ENCODE assay signal across 8 cellular contexts in the genomic region with DNA sequence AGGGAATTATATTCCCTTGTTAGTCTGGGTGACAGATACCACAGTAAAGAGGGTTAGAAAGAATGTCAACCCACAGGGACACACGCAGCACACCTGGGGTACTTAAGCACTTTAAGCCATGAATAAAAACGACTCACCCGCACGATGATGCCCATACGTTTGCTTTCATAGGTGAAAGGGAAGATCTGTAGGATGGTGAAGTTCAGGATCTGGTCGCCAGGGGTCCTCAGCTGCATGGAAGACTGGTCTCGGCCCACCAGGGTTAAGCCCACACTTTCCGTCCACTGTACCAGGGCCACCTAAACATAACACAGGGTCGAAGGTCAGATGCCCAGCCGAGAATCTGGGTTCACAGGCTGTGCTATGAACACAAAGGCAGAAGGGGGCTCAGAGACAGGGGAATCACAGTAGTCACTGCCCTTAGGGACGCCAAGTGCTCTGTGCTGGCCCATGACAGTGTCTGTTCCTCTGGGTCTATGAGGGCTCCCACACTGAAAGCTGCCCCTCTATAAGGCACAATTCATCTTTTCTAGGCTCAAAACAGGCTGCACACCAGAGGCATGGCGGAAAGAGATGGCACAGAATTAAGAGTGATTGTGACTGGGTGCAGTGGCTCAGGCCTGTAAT.
A peak's percentile ranks its signal among the peaks of the same experiment; 100 is the strongest.
DNase-seq lines count a peak whose midpoint lies in the region; ATAC-seq and TF ChIP-seq lines count a peak whose summit lies in the region.

No MANE protein-coding gene starts in this region.

- H3K4me3 ChIP-seq in DOHH2 (ENCODE audit: low read length) = no peak overlapping the region

- H3K4me3 Mint-ChIP-seq in progenitor cell of endocrine pancreas (ENCODE audit: low read depth) = no peak overlapping the region

- H3K9me3 Mint-ChIP-seq in progenitor cell of endocrine pancreas (ENCODE audit: low read depth) = no peaks in the 10 kb centered on the region

- H3K79me2 ChIP-seq in DOHH2 (ENCODE audit: control insufficient read depth, low read length) = no peaks in the 10 kb centered on the region

- peaks cover 3% of the 10 kb centered on the region for H3K4me1 ChIP-seq in DOHH2 (ENCODE audit: control insufficient read depth, low read length)

- H3K4me2 ChIP-seq in DOHH2 (ENCODE audit: low read length) = no peak overlapping the region

- DNase-seq in HS-5 (ENCODE audit: low read depth) (peak; percentile 81), RPMI7951 (ENCODE audit: low read depth) (peak; percentile 82), head of caudate nucleus (peak in 41 of 42 donors; percentile 25 to 89 (median 73)), progenitor cell of endocrine pancreas (ENCODE audit: low spot score, unreplicated experiment) (peak; percentile 69)
- peak; percentile 6 to 14 (median 9) for DNase-seq in activated naive CD4-positive, alpha-beta T cell (lab: John Stamatoyannopoulos, UW)

- peaks cover 14% of the 10 kb centered on the region for H3K36me3 Mint-ChIP-seq in progenitor cell of endocrine pancreas (ENCODE audit: insufficient read depth)

- intact Hi-C loops in head of caudate nucleus (cut with DNase I) = no loop called here

- TF ChIP-seq CTCF in DOHH2 (IDR thresholded peaks at IDR 0.05; ENCODE audit: low read depth, low read length, poor library complexity, severe bottlenecking) (peak; percentile 83), progenitor cell of endocrine pancreas (IDR thresholded peaks at IDR 0.05; ENCODE audit: unreplicated experiment) (peak; percentile 89)

- no peaks in the 10 kb centered on the region for H4K20me1 ChIP-seq in DOHH2 (ENCODE audit: control insufficient read depth, insufficient read depth, low read depth, low read length)

- no peaks in the 10 kb centered on the region for H3K4me1 Mint-ChIP-seq in progenitor cell of endocrine pancreas (ENCODE audit: low read depth)

- no peaks in the 10 kb centered on the region for H3K9me2 ChIP-seq in DOHH2 (replicated peaks; ENCODE audit: control insufficient read depth, low read length)

- no peak for ATAC-seq in HG03342 (IDR thresholded peaks at IDR 0.05; ENCODE audit: unreplicated experiment)
- no peak for ATAC-seq in HG03460 (IDR thresholded peaks at IDR 0.05; ENCODE audit: unreplicated experiment)

- no peaks in the 10 kb centered on the region for H3K27me3 Mint-ChIP-seq in progenitor cell of endocrine pancreas

- peak overlapping the region; percentile 73 for H3K27ac Mint-ChIP-seq in progenitor cell of endocrine pancreas

- H3K36me3 ChIP-seq in DOHH2 (ENCODE audit: control insufficient read depth, low read length) = no peaks in the 10 kb centered on the region

- H3K27me3 ChIP-seq in DOHH2 (ENCODE audit: control insufficient read depth, low read length) = peaks cover 14% of the 10 kb centered on the region

- H3F3A ChIP-seq in DOHH2 (ENCODE audit: control insufficient read depth, insufficient read depth) = no peaks in the 10 kb centered on the region

- H3K27ac ChIP-seq in DOHH2 (ENCODE audit: low read depth, low read length) = no peak overlapping the region

- no peaks in the 10 kb centered on the region for H3K9me3 ChIP-seq in DOHH2 (ENCODE audit: control insufficient read depth, insufficient read depth, low read length)

Comparison
In these comparisons a context has a peak if more than half of its experiments do, and no peak if none do; other contexts are left out.
1. DNase-seq: peak in every context shown above with its lines; median percentile 82 in RPMI7951; 81 in HS-5; 73 in head of caudate nucleus; 69 in progenitor cell of endocrine pancreas; 9 in activated naive CD4-positive, alpha-beta T cell.